ENCODE assay signal across 8 cellular contexts in the genomic region with DNA sequence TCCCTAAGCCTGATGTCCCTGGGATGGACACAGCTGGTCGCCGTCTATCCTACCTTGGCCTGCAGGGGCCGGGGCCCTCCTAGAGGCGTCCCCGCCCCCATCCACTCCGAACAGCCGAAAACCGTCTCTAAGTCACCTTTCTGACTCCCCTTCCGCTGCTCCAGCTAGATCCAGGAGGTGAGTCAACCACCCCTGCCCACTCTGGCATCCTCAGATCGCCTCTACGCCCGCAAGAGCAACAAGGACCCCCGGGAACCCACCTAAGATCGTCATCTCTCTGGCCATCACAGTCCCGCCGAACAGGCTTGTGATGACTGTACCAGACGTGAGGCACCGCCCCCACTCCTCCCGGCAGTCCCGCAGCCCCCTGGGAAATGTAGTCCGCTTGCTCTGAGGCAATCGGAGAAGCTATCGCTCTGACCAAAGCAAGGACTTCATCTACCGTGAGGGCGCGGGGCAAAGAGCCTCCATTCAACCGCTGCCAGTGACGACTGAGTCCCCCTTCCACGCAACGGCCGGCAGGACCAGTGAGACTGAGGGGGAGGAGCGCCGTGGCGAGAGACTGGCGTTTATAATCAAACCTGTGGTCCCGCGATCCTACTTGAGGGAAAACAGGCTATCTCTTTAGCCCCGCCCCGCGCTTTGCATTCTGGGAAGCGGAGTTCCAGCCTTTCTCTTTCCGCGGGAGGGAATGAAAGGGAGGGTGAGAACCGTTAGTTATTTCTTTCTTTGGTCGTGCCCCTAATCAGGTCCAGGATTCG. TPM values are rescaled to one million over a fixed set of nuclear protein-coding genes. Genes with fewer than 3 reads are reported as not detected.
DNase-seq lines count a peak whose midpoint lies in the region; ATAC-seq, FAIRE-seq and TF ChIP-seq lines count a peak whose summit lies in the region.

A gene with protein sequence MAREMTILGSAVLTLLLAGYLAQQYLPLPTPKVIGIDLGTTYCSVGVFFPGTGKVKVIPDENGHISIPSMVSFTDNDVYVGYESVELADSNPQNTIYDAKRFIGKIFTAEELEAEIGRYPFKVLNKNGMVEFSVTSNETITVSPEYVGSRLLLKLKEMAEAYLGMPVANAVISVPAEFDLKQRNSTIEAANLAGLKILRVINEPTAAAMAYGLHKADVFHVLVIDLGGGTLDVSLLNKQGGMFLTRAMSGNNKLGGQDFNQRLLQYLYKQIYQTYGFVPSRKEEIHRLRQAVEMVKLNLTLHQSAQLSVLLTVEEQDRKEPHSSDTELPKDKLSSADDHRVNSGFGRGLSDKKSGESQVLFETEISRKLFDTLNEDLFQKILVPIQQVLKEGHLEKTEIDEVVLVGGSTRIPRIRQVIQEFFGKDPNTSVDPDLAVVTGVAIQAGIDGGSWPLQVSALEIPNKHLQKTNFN (minus strand): TSS at position 312 of the 761 bp plus-strand sequence. CDS start 27 bp downstream, at position 285.

- FAIRE-seq in H54 (lab: Jason Lieb, UNC) = peak; percentile 98

- peak within 1 kb of the TSS; percentile 89 for H3K9ac ChIP-seq in Loucy (ENCODE audit: low read depth, low read length, poor library complexity, severe bottlenecking)

- peaks cover 2% of the 10 kb centered on the region; the same call in 1 of the 2 replicates for H3K36me3 ChIP-seq in Loucy (ENCODE audit: insufficient read depth, low read length)

- H2AFZ ChIP-seq in Loucy (ENCODE audit: low read length) = peak within 1 kb of the TSS; percentile 94

- H3K27me3 Mint-ChIP-seq in natural killer cell treated with Interleukin-12 subunit alpha and Interleukin-12 subunit beta and Interleukin-15 and Interleukin-18, amount 100 ng/mL, for 72 hours = peaks cover 0 to 4% of the 10 kb centered on the region in 2 donors

- H3K27me3 ChIP-seq in Loucy (ENCODE audit: insufficient read depth, low read length, poor library complexity, severe bottlenecking) = no peaks in the 10 kb centered on the region

- H3K4me1 Mint-ChIP-seq in natural killer cell treated with Interleukin-12 subunit alpha and Interleukin-12 subunit beta and Interleukin-15 and Interleukin-18, amount 100 ng/mL, for 72 hours (ENCODE audit: low read depth in 2 of 2) = peaks cover 23% of the 10 kb centered on the region in 2 donors

- H4K20me1 ChIP-seq in Loucy (ENCODE audit: insufficient read depth, low read length, poor library complexity, severe bottlenecking) = peaks cover 34% of the 10 kb centered on the region

- H3K9me3 Mint-ChIP-seq in natural killer cell treated with Interleukin-12 subunit alpha and Interleukin-12 subunit beta and Interleukin-15 and Interleukin-18, amount 100 ng/mL, for 72 hours = no peaks in the 10 kb centered on the region

- H3K4me3 Mint-ChIP-seq in natural killer cell treated with Interleukin-12 subunit alpha and Interleukin-12 subunit beta and Interleukin-15 and Interleukin-18, amount 100 ng/mL, for 72 hours = peak within 1 kb of the TSS; percentile 99

- peaks cover 48% of the 10 kb centered on the region for H3K79me2 ChIP-seq in Loucy (ENCODE audit: insufficient read depth, low read length)

- H3K9me2 ChIP-seq in Loucy (replicated peaks; ENCODE audit: low read depth, low read length) = no peaks in the 10 kb centered on the region

- H3K4me3 ChIP-seq in Loucy (ENCODE audit: low read length, poor library complexity, severe bottlenecking) = peak within 1 kb of the TSS; percentile 91
- H3K4me3 ChIP-seq in fibroblast of pulmonary artery (replicated peaks; ENCODE audit: low read depth, low read length) = peak within 1 kb of the TSS; percentile 86

- ATAC-seq in natural killer cell treated with Interleukin-12 subunit alpha and Interleukin-12 subunit beta and Interleukin-15 and Interleukin-18, amount 100 ng/mL, for 72 hours = peak; percentile 99
- peak; percentile 99 for ATAC-seq in stimulated activated naive CD8-positive, alpha-beta T cell treated with anti-CD3 and anti-CD28 coated beads, Interleukin-15, Interleukin-2, amounts not matched to agents 100 U/mL and 50 U/mL, for 24 hours

- TF ChIP-seq CTCF in Loucy (conservative IDR thresholded peaks at IDR 0.05; ENCODE audit: low read length) (no peak), fibroblast of pulmonary artery (IDR thresholded peaks at IDR 0.05; ENCODE audit: low read length, missing control alignments) (no peak)

- peak; percentile 81 for TF ChIP-seq POLR2A in H54 (IDR thresholded peaks at IDR 0.05; ENCODE audit: low read depth, low read length)
- TF ChIP-seq POLR2A in Raji (IDR thresholded peaks at IDR 0.05; ENCODE audit: insufficient read depth, low read depth, low read length) = peak; percentile 73

- H3K36me3 Mint-ChIP-seq in natural killer cell treated with Interleukin-12 subunit alpha and Interleukin-12 subunit beta and Interleukin-15 and Interleukin-18, amount 100 ng/mL, for 72 hours = peaks cover 6% of the 10 kb centered on the region

- H3K4me2 ChIP-seq in Loucy (ENCODE audit: low read depth, low read length, poor library complexity, severe bottlenecking) = peak within 1 kb of the TSS; percentile 90

- no peaks in the 10 kb centered on the region for H3F3A ChIP-seq in Loucy (ENCODE audit: low read depth)

- DNase-seq in ELF-1 (ENCODE audit: low read depth, low spot score) = peak; percentile 100
- peak; percentile 89 for DNase-seq in H54 (ENCODE audit: insufficient read length, low spot score)
- DNase-seq in activated effector memory CD4-positive, alpha-beta T cell treated with anti-CD3 and anti-CD28 coated beads, Interleukin-2, amount 50 U/mL, for 16 hours = peak; percentile 100
- peak; percentile 100 for DNase-seq in fibroblast of pulmonary artery (ENCODE audit: low read depth)
- DNase-seq in natural killer cell treated with Interleukin-12 subunit alpha and Interleukin-12 subunit beta and Interleukin-15 and Interleukin-18, amount 100 ng/mL, for 72 hours (ENCODE audit: low spot score) = peak; percentile 100
- peak; percentile 97 for DNase-seq in stimulated activated naive CD8-positive, alpha-beta T cell treated with anti-CD3 and anti-CD28 coated beads, Interleukin-15, Interleukin-2, amounts not matched to agents 100 U/mL and 50 U/mL, for 24 hours

- peak within 1 kb of the TSS; percentile 93 to 100 for H3K27ac Mint-ChIP-seq in natural killer cell treated with Interleukin-12 subunit alpha and Interleukin-12 subunit beta and Interleukin-15 and Interleukin-18, amount 100 ng/mL, for 72 hours

- peaks cover 37% of the 10 kb centered on the region for H3K4me1 ChIP-seq in Loucy (ENCODE audit: insufficient read depth, low read length, poor library complexity, severe bottlenecking)

- H3K9me3 ChIP-seq in Loucy (ENCODE audit: insufficient read depth, low read depth, low read length) = no peaks in the 10 kb centered on the region

RNA-seq across cellular contexts. Expression of the gene that starts here (rescaled TPM):
- 10 to 100 TPM; 23.5 to 63.2 TPM for total RNA-seq in natural killer cell treated with Interleukin-12 subunit alpha and Interleukin-12 subunit beta and Interleukin-15 and Interleukin-18, amount 100 ng/mL, for 72 hours

Comparison
In these comparisons a context has a peak if more than half of its experiments do, and no peak if none do; other contexts are left out.
1. Peak in every context shown above with its lines: DNase-seq, ATAC-seq and H3K4me3 ChIP-seq.